In genomic region chr2:124670187-124670586, GRCh38 we compare ENCODE assay signal across 6 cellular contexts.
"Had no signal": no experiment of that assay in that cellular context is flagged by ENCODE, and none has a peak within 500 bp of the region (broad histone marks: within the 10 kb centered on the region; RNA-seq: fewer than 3 reads in every experiment).

No MANE protein-coding gene starts in this region.

- H3K27ac ChIP-seq: HL-60, KMS-11 had no signal

- H3K9ac ChIP-seq: KMS-11 had no signal

- FAIRE-seq: HTR-8/SVneo had no signal

- H3K4me2 ChIP-seq: KMS-11 had no signal

- DNase-seq: Karpas-422, KBM-7, KG1 had no signal
